Comparison of ENCODE assay signal across 1 cellular context in the genomic region with DNA sequence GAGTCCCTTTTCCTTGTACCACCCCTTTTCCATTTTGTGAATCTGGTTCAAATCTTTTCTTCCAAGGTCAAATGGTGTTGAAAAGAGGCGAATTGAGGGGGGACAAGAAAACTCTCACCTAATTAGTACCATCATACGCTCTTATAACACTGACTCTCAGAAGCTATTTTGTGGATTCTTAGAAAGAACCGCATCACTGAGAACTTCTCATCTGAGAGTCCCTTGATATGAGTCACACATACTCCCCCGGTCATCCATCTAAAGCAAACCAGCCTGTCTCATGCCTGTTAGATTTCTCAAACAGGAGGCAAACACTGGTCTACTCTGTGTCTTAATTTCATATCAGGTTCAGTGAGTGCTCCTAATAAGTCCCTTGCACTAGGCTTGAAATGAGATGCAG.
TF ChIP-seq lines count a peak whose summit lies in the region.

No MANE protein-coding gene starts in this region.

TF ChIP-seq in GM12878, 131 proteins besides CTCF, POLR2A, EP300 and RAD21 (continued from another document):
- TF ChIP-seq RUNX3 (IDR thresholded peaks at IDR 0.05; ENCODE audit: low read length) (peak; percentile 60; the same call in 1 of the 2 replicates), MTA2 (IDR thresholded peaks at IDR 0.05; ENCODE audit: low read depth) (peak; percentile 90), DPF2 (IDR thresholded peaks at IDR 0.05) (peak; percentile 67), WRNIP1 (IDR thresholded peaks at IDR 0.05; ENCODE audit: borderline replicate concordance, low read depth, low read length) (no peak), BHLHE40 (IDR thresholded peaks at IDR 0.05; ENCODE audit: borderline replicate concordance in 1 of 2, low read depth in 2 of 2, low read length in 1 of 2) (peak in 1 of 2 experiments; percentile 63; a peak in 2 of 4 replicates), ZNF274 (IDR thresholded peaks at IDR 0.05; ENCODE audit: insufficient read depth, insufficient read length) (no peak), IKZF2 (IDR thresholded peaks at IDR 0.05) (peak in 1 of 2 experiments; percentile 63; a peak in 3 of 4 replicates), MEF2B (IDR thresholded peaks at IDR 0.05; ENCODE audit: partially characterized antibody, poor library complexity, severe bottlenecking) (peak; percentile 75), JUND (IDR thresholded peaks at IDR 0.05; ENCODE audit: low read depth, low read length) (0 out of 2 replicates have a peak, but pooled peaks have one; percentile 17), RELA (IDR thresholded peaks at IDR 0.05; ENCODE audit: borderline replicate concordance, partially characterized antibody) (no peak), IRF4 (IDR thresholded peaks at IDR 0.05; ENCODE audit: low read depth, low read length) (peak; percentile 47; the same call in 1 of the 2 replicates), BCL11A (IDR thresholded peaks at IDR 0.05; ENCODE audit: low read depth, low read length) (peak; percentile 76), ZNF24 (IDR thresholded peaks at IDR 0.05) (0 out of 2 replicates have a peak, but pooled peaks have one; percentile 41), ATF7 (IDR thresholded peaks at IDR 0.05; ENCODE audit: low read depth) (peak; percentile 67), PKNOX1 (IDR thresholded peaks at IDR 0.05) (peak; percentile 69), MEF2A (IDR thresholded peaks at IDR 0.05; ENCODE audit: insufficient read depth, low read depth, low read length) (0 out of 2 replicates have a peak, but pooled peaks have one; percentile 8), NFIC (IDR thresholded peaks at IDR 0.05; ENCODE audit: low read depth, low read length) (0 out of 2 replicates have a peak, but pooled peaks have one; percentile 46)
- TF ChIP-seq, protein P1, sequence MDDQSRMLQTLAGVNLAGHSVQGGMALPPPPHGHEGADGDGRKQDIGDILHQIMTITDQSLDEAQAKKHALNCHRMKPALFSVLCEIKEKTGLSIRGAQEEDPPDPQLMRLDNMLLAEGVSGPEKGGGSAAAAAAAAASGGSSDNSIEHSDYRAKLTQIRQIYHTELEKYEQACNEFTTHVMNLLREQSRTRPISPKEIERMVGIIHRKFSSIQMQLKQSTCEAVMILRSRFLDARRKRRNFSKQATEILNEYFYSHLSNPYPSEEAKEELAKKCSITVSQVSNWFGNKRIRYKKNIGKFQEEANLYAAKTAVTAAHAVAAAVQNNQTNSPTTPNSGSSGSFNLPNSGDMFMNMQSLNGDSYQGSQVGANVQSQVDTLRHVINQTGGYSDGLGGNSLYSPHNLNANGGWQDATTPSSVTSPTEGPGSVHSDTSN (IDR thresholded peaks at IDR 0.05; ENCODE audit: insufficient replicate concordance, low read depth, low read length), result peak; percentile 86
- TF ChIP-seq, protein P2, sequence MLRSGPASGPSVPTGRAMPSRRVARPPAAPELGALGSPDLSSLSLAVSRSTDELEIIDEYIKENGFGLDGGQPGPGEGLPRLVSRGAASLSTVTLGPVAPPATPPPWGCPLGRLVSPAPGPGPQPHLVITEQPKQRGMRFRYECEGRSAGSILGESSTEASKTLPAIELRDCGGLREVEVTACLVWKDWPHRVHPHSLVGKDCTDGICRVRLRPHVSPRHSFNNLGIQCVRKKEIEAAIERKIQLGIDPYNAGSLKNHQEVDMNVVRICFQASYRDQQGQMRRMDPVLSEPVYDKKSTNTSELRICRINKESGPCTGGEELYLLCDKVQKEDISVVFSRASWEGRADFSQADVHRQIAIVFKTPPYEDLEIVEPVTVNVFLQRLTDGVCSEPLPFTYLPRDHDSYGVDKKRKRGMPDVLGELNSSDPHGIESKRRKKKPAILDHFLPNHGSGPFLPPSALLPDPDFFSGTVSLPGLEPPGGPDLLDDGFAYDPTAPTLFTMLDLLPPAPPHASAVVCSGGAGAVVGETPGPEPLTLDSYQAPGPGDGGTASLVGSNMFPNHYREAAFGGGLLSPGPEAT (IDR thresholded peaks at IDR 0.05; ENCODE audit: low read depth), result 0 out of 2 replicates have a peak, but pooled peaks have one; percentile 40
